15 cellular contexts compared by ENCODE assay signal in the genomic region with DNA sequence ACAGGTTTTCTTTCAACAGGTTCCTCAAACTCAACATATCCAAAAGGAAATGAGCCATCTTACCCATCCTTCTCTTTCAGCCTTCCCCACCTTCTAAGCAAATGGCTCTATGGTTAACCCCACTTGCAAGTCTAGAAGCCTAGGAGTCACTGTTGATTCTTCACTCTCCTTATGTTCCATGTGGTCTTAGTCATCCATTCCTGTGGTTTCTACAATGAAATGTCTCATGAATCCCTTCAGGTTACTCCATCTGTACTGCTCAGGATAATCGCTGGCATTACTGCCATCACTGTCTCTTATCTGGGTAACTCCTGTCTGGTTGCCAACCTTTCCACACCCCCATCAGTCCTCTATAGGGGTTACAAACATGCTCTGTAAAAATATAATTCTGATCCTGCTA.
DNase-seq lines count a peak whose midpoint lies in the region; ATAC-seq, FAIRE-seq and TF ChIP-seq lines count a peak whose summit lies in the region.
"Had no signal": no experiment of that assay in that cellular context is flagged by ENCODE, and none has a peak within 500 bp of the region (broad histone marks: within the 10 kb centered on the region; RNA-seq: fewer than 3 reads in every experiment).

No MANE protein-coding gene starts in this region.

- no peak overlapping the region for H2BK5ac ChIP-seq in IMR-90 (ENCODE audit: low read depth, low read length, poor library complexity, severe bottlenecking)

- TF ChIP-seq CTCF in IMR-90 (conservative IDR thresholded peaks at IDR 0.05; ENCODE audit: low read depth, low read length) (no peak), astrocyte (IDR thresholded peaks at IDR 0.05; ENCODE audit: insufficient read depth, low read depth, low read length) (no peak)

- no peak overlapping the region for H2BK15ac ChIP-seq in IMR-90 (ENCODE audit: low read depth, low read length)

- no peak for TF ChIP-seq RAD21 in IMR-90 (IDR thresholded peaks at IDR 0.05; ENCODE audit: low read length)

- no peaks in the 10 kb centered on the region for H3K27me3 Mint-ChIP-seq in astrocyte (ENCODE audit: low read depth, unreplicated experiment)

- H2AFZ ChIP-seq in IMR-90 (replicated peaks; ENCODE audit: low read length, poor library complexity) (no peak overlapping the region), astrocyte (ENCODE audit: low read depth, low read length) (no peak overlapping the region)

- BruUV-seq in IMR-90 (replicated peaks; lab: Mats Ljungman, UMichigan): no TSS peak

- H3K56ac ChIP-seq in IMR-90 (ENCODE audit: extremely low read depth, insufficient read depth, low read length): no peak overlapping the region

- H3K27ac ChIP-seq in IMR-90 (ENCODE audit: insufficient read depth, low read length) (no peak overlapping the region), astrocyte (ENCODE audit: low read depth, low read length) (no peak overlapping the region)

- no peak overlapping the region for H3K9ac ChIP-seq in IMR-90 (ENCODE audit: low read depth, low read length)
- H3K9ac ChIP-seq in astrocyte (ENCODE audit: low read length): no peak overlapping the region

- DNase-seq in AG08395 (ENCODE audit: low spot score) (peak; percentile 60), IMR-90 (peak; percentile 74), astrocyte (ENCODE audit: low read depth) (peak; percentile 75), iris pigment epithelial cell (ENCODE audit: low read depth) (peak; percentile 82), left cardiac atrium (no peak)
- no peak for DNase-seq in stimulated activated CD4-positive, alpha-beta T cell treated with anti-CD3 and anti-CD28 coated beads, Interleukin-4, amount 100 ng/mL, for 24 hours
- no peak for DNase-seq in activated CD8-positive, alpha-beta memory T cell treated with anti-CD3 and anti-CD28 coated beads, Interleukin-2, amount 50 U/mL, for 4 hours
- DNase-seq: NCI-H2171 treated with DMSO at 0.1 percent for 48 hours, substantia nigra, T-cell had no signal

- H3K9me1 ChIP-seq in IMR-90 (ENCODE audit: insufficient read depth, low read length): no peaks in the 10 kb centered on the region

- H3K23ac ChIP-seq in IMR-90 (ENCODE audit: low read depth, low read length): no peak overlapping the region

- no peaks in the 10 kb centered on the region for H3K79me1 ChIP-seq in IMR-90 (ENCODE audit: low read depth in 1 of 2, low read length in 2 of 2)

- intact Hi-C loops in IMR-90 (cut with micrococcal nuclease) (no loop called here), left cardiac atrium (cut with DNase I) (no loop called here)

- no peak overlapping the region for H3K18ac ChIP-seq in IMR-90 (ENCODE audit: low read depth, low read length)

- ATAC-seq in IMR-90 (ENCODE audit: low read depth): peak; percentile 69; the same call in 1 of the 2 replicates
- ATAC-seq in left cardiac atrium: no peak
- no peak for ATAC-seq in GM18502 (IDR thresholded peaks at IDR 0.05; ENCODE audit: poor library complexity, unreplicated experiment)
- ATAC-seq: activated CD4-positive, CD25-positive, alpha-beta regulatory T cell treated with anti-CD3 and anti-CD28 coated beads, Interleukin-2, amount 50 U/mL, for 24 hours; esophagus mucosa; T-cell had no signal

- no peak overlapping the region for H4K8ac ChIP-seq in IMR-90 (ENCODE audit: low read depth in 2 of 2, low read length in 2 of 2)

- H4K91ac ChIP-seq in IMR-90 (ENCODE audit: insufficient read depth, low read depth, low read length): no peak overlapping the region

- H2AK9ac ChIP-seq in IMR-90 (replicated peaks; ENCODE audit: low read depth, low read length, poor library complexity): no peak overlapping the region

- H3K27ac Mint-ChIP-seq in astrocyte (ENCODE audit: unreplicated experiment): no peak overlapping the region
- H3K27ac Mint-ChIP-seq: activated naive CD8-positive, alpha-beta T cell; T-cell had no signal

- no peak overlapping the region for H3K4ac ChIP-seq in IMR-90 (ENCODE audit: low read depth, low read length)

- no peak for FAIRE-seq in astrocyte (lab: Jason Lieb, UNC)
- FAIRE-seq: colon had no signal

- no peak overlapping the region for H3K4me3 ChIP-seq in IMR-90 (ENCODE audit: insufficient read depth, low read depth, low read length)
- no peak overlapping the region for H3K4me3 ChIP-seq in astrocyte (ENCODE audit: insufficient read depth, low read depth, low read length)

- H3K9me3 ChIP-seq in IMR-90 (ENCODE audit: control insufficient read depth, insufficient read depth, low read length) (no peaks in the 10 kb centered on the region), astrocyte (ENCODE audit: insufficient read depth, low read depth, low read length) (no peaks in the 10 kb centered on the region)

- TF ChIP-seq POLR2A in IMR-90 (IDR thresholded peaks at IDR 0.05; ENCODE audit: low read depth, low read length): no peak

- H3K4me1 ChIP-seq in IMR-90 (ENCODE audit: control insufficient read depth, insufficient read depth, low read length) (no peaks in the 10 kb centered on the region), astrocyte (ENCODE audit: insufficient read depth, low read length) (no peaks in the 10 kb centered on the region)

- POLR2A ChIA-PET in IMR-90 (lab: Charles Lee; ENCODE audit: unreplicated experiment): no interaction called here

- dilution Hi-C loops in IMR-90 (cut with HindIII; ENCODE audit: low sequenced_read_pairs, unreplicated experiment): no loop called here

- H3K4me3 Mint-ChIP-seq in astrocyte (ENCODE audit: unreplicated experiment): no peak overlapping the region
- H3K4me3 Mint-ChIP-seq: activated naive CD8-positive, alpha-beta T cell; T-cell had no signal

- no CpG with 5 or more reads among the region's 1 CpG for WGBS in IMR-90 (ENCODE audit: extremely low coverage in 2 of 2, insufficient read length in 1 of 2), 2 experiments

- peaks cover 1% of the 10 kb centered on the region; the same call in 1 of the 2 replicates for H3K27me3 ChIP-seq in IMR-90 (ENCODE audit: control insufficient read depth, insufficient read depth, low read length)
- no peaks in the 10 kb centered on the region for H3K27me3 ChIP-seq in astrocyte (ENCODE audit: insufficient read depth, low read length)

- H3K36me3 Mint-ChIP-seq in astrocyte (ENCODE audit: low read depth, unreplicated experiment): no peaks in the 10 kb centered on the region
- H3K36me3 Mint-ChIP-seq: activated naive CD8-positive, alpha-beta T cell; T-cell had no signal

- in situ Hi-C loops in IMR-90 (cut with MboI; ENCODE audit: low sequenced_read_pairs): no loop called here

- H4K5ac ChIP-seq in IMR-90 (ENCODE audit: low read depth, low read length): no peak overlapping the region

- H3K4me2 ChIP-seq in IMR-90 (ENCODE audit: low read depth, low read length) (no peak overlapping the region), astrocyte (ENCODE audit: low read length) (no peak overlapping the region)

- no peaks in the 10 kb centered on the region for H3K9me3 Mint-ChIP-seq in astrocyte (ENCODE audit: unreplicated experiment)
- H3K9me3 Mint-ChIP-seq: T-cell had no signal

- no peaks in the 10 kb centered on the region for H3K79me2 ChIP-seq in astrocyte (ENCODE audit: insufficient read depth, low read length)

- no peak overlapping the region for H2BK20ac ChIP-seq in IMR-90 (ENCODE audit: low read depth, low read length)

- peaks cover 7% of the 10 kb centered on the region for H3K4me1 Mint-ChIP-seq in astrocyte (ENCODE audit: low read depth, unreplicated experiment)
- H3K4me1 Mint-ChIP-seq: T-cell had no signal

- CTCF ChIA-PET in IMR-90 (lab: Yijun Ruan, JAX): no interaction called here

- H3K14ac ChIP-seq in IMR-90 (replicated peaks; ENCODE audit: low read depth, low read length): no peak overlapping the region

- H3K36me3 ChIP-seq in IMR-90 (ENCODE audit: control insufficient read depth, insufficient read depth, low read length) (no peaks in the 10 kb centered on the region), astrocyte (ENCODE audit: insufficient read depth, low read length) (no peaks in the 10 kb centered on the region)

- H2BK120ac ChIP-seq in IMR-90 (ENCODE audit: low read depth, low read length): no peak overlapping the region

- H4K20me1 ChIP-seq in IMR-90 (ENCODE audit: insufficient read depth, low read length) (no peaks in the 10 kb centered on the region), astrocyte (ENCODE audit: insufficient read depth, low read length) (no peaks in the 10 kb centered on the region)

- H2AK5ac ChIP-seq in IMR-90 (ENCODE audit: low read depth, low read length): no peak overlapping the region

TF ChIP-seq in IMR-90, 13 proteins besides CTCF, POLR2A, EP300 and RAD21:
- TF ChIP-seq CEBPB (IDR thresholded peaks at IDR 0.05; ENCODE audit: low read depth, low read length) (no peak), BHLHE40 (IDR thresholded peaks at IDR 0.05; ENCODE audit: low read depth, low read length) (no peak), MXI1 (IDR thresholded peaks at IDR 0.05; ENCODE audit: borderline replicate concordance, low read depth, low read length) (no peak), MAFK (IDR thresholded peaks at IDR 0.05; ENCODE audit: low read depth, low read length) (no peak), NFE2L2 (IDR thresholded peaks at IDR 0.05; ENCODE audit: low read depth, low read length) (no peak), RFX5 (IDR thresholded peaks at IDR 0.05; ENCODE audit: low read depth, low read length) (no peak), FOS (IDR thresholded peaks at IDR 0.05; ENCODE audit: low read depth, low read length) (no peak), RCOR1 (IDR thresholded peaks at IDR 0.05; ENCODE audit: insufficient replicate concordance, low read length) (no peak)
- TF ChIP-seq, protein P1, sequence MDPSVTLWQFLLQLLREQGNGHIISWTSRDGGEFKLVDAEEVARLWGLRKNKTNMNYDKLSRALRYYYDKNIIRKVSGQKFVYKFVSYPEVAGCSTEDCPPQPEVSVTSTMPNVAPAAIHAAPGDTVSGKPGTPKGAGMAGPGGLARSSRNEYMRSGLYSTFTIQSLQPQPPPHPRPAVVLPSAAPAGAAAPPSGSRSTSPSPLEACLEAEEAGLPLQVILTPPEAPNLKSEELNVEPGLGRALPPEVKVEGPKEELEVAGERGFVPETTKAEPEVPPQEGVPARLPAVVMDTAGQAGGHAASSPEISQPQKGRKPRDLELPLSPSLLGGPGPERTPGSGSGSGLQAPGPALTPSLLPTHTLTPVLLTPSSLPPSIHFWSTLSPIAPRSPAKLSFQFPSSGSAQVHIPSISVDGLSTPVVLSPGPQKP (IDR thresholded peaks at IDR 0.05; ENCODE audit: borderline replicate concordance, low read depth, low read length): no peak

Comparison
In these comparisons a context has a peak if more than half of its experiments do, and no peak if none do; other contexts are left out.
1. DNase-seq: peak in AG08395 (single experiment), IMR-90 (single experiment), astrocyte (single experiment) and iris pigment epithelial cell (single experiment); none in left cardiac atrium (single experiment), stimulated activated CD4-positive, alpha-beta T cell treated with anti-CD3 and anti-CD28 coated beads, Interleukin-4, amount 100 ng/mL, for 24 hours (single experiment) and activated CD8-positive, alpha-beta memory T cell treated with anti-CD3 and anti-CD28 coated beads, Interleukin-2, amount 50 U/mL, for 4 hours (single experiment).